ENCODE assay signal across 24 cellular contexts in the genomic region with DNA sequence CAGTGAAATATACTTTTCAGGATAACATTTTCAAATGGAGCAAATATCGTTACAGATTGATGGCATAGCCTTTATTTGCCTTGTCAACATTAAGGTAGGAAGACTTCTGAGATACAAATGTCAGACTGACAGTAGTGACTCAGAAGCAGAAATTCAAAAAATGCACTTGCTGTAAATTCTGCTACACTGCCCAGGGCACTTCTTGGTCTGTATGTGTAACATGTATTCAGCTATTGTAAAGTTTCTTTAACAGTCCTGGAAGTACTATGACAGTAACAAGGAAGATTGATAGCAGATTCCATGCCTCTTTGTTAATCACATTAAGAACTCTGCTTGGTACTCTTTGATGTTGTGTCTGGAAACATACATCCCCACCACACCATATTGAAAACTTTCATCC.
DNase-seq lines count a peak whose midpoint lies in the region; ATAC-seq and TF ChIP-seq lines count a peak whose summit lies in the region.
"Had no signal": no experiment of that assay in that cellular context is flagged by ENCODE, and none has a peak within 500 bp of the region (broad histone marks: within the 10 kb centered on the region; RNA-seq: fewer than 3 reads in every experiment).

No MANE protein-coding gene starts in this region.

- H3K27ac ChIP-seq in testis (no peak overlapping the region), GM23338 (ENCODE audit: low read depth) (no peak overlapping the region)
- H3K27ac ChIP-seq: BLaER1, prostate gland, skin epidermis, upper lobe of left lung had no signal

- H3K4me3 Mint-ChIP-seq in GM23338 = no peak overlapping the region
- H3K4me3 Mint-ChIP-seq: activated CD4-positive, alpha-beta memory T cell treated with anti-CD3 and anti-CD28 coated beads, Interleukin-2, amount 10 ng/mL, durations not matched to agents 7 days and 5 days; activated T-cell treated with anti-CD3 and anti-CD28 coated beads, Interleukin-2, amount 50 U/mL, for 24 hours; neural crest cell; stimulated activated naive CD8-positive, alpha-beta T cell treated with anti-CD3 and anti-CD28 coated beads, Interleukin-15, amount 100 ng/mL, for 72 hours had no signal

- H3K36me3 Mint-ChIP-seq in GM23338 (ENCODE audit: low read depth) = peaks cover 3% of the 10 kb centered on the region; the same call in 1 of the 3 replicates

- H3K9me2 ChIP-seq in Loucy (replicated peaks; ENCODE audit: low read depth, low read length) = no peaks in the 10 kb centered on the region
- no peaks in the 10 kb centered on the region for H3K9me2 ChIP-seq in GM23338 (ENCODE audit: insufficient read depth)

- no peaks in the 10 kb centered on the region for H4K20me1 ChIP-seq in Loucy (ENCODE audit: insufficient read depth, low read length, poor library complexity, severe bottlenecking)
- no peaks in the 10 kb centered on the region for H4K20me1 ChIP-seq in GM23338 (replicated peaks; ENCODE audit: insufficient read depth)
- H4K20me1 ChIP-seq: BLaER1 had no signal

- H2AFZ ChIP-seq in Loucy (ENCODE audit: low read length) = peak overlapping the region; percentile 22; the same call in 1 of the 2 replicates
- no peak overlapping the region for H2AFZ ChIP-seq in GM23338

- peaks cover 1% of the 10 kb centered on the region for H3K27me3 Mint-ChIP-seq in GM23338 (ENCODE audit: insufficient read depth, low read depth, poor library complexity)
- H3K27me3 Mint-ChIP-seq: activated CD4-positive, alpha-beta memory T cell treated with anti-CD3 and anti-CD28 coated beads, Interleukin-2, amount 10 ng/mL, durations not matched to agents 7 days and 5 days; activated T-cell treated with anti-CD3 and anti-CD28 coated beads, Interleukin-2, amount 50 U/mL, for 24 hours; stimulated activated naive CD8-positive, alpha-beta T cell treated with anti-CD3 and anti-CD28 coated beads, Interleukin-15, amount 100 ng/mL, for 72 hours had no signal

- H3K9me3 ChIP-seq in Loucy (ENCODE audit: insufficient read depth, low read depth, low read length) (no peaks in the 10 kb centered on the region), testis (no peaks in the 10 kb centered on the region)
- H3K9me3 ChIP-seq: BLaER1, prostate gland, upper lobe of left lung had no signal

- H3K27me3 ChIP-seq in Loucy (ENCODE audit: insufficient read depth, low read length, poor library complexity, severe bottlenecking) (no peaks in the 10 kb centered on the region), testis (no peaks in the 10 kb centered on the region), GM23338 (ENCODE audit: insufficient read depth) (no peaks in the 10 kb centered on the region)
- H3K27me3 ChIP-seq: BLaER1, upper lobe of left lung had no signal

- intact Hi-C loops in testis (cut with DNase I; ENCODE audit: low total_unique reads) = no loop called here

- H3K9me3 Mint-ChIP-seq in GM23338 = no peaks in the 10 kb centered on the region; the same call in 2 of the 3 replicates
- H3K9me3 Mint-ChIP-seq: activated CD4-positive, alpha-beta memory T cell treated with anti-CD3 and anti-CD28 coated beads, Interleukin-2, amount 10 ng/mL, durations not matched to agents 7 days and 5 days had no signal

- H3K4me1 ChIP-seq in Loucy (ENCODE audit: insufficient read depth, low read length, poor library complexity, severe bottlenecking) (peaks cover 9% of the 10 kb centered on the region), testis (no peaks in the 10 kb centered on the region), GM23338 (ENCODE audit: insufficient read depth) (peaks cover 7% of the 10 kb centered on the region)
- H3K4me1 ChIP-seq: prostate gland, upper lobe of left lung had no signal

- DNase-seq in AG10803 (ENCODE audit: low read depth) (peak; percentile 22), astrocyte of the hippocampus (ENCODE audit: low read depth, low spot score) (peak; percentile 11), kidney glomerular epithelial cell (lab: John Stamatoyannopoulos, UW) (peak; percentile 8), testis (no peak), GM23338 (ENCODE audit: low spot score) (no peak)
- DNase-seq in activated CD8-positive, alpha-beta memory T cell treated with anti-CD3 and anti-CD28 coated beads for 24 hours = no peak
- DNase-seq: activated CD4-positive, alpha-beta memory T cell treated with anti-CD3 and anti-CD28 coated beads, Interleukin-2, amount 10 ng/mL, durations not matched to agents 7 days and 5 days; activated naive CD4-positive, alpha-beta T cell treated with Interleukin-2 at 50 U/mL for 16 hours; activated T-cell treated with anti-CD3 and anti-CD28 coated beads, Interleukin-2, amount 50 U/mL, for 24 hours; aorta; kidney; NCI-H1048; NCI-H1930; NCI-H510A treated with DMSO at 0.1 percent for 48 hours; stimulated activated CD4-positive, alpha-beta T cell treated with anti-CD3 and anti-CD28 coated beads, Interleukin-2, amount 100 ng/mL, for 48 hours; stimulated activated naive CD8-positive, alpha-beta T cell treated with anti-CD3 and anti-CD28 coated beads, Interleukin-15, amount 100 ng/mL, for 72 hours; upper lobe of left lung had no signal

- no peaks in the 10 kb centered on the region for H3K36me3 ChIP-seq in Loucy (ENCODE audit: insufficient read depth, low read length)
- no peaks in the 10 kb centered on the region for H3K36me3 ChIP-seq in testis (ENCODE audit: low read depth, missing control alignments)
- H3K36me3 ChIP-seq in GM23338 (ENCODE audit: insufficient read depth) = no peaks in the 10 kb centered on the region
- H3K36me3 ChIP-seq: BLaER1, prostate gland, upper lobe of left lung had no signal

- TF ChIP-seq CTCF in AG10803 (conservative IDR thresholded peaks at IDR 0.05; ENCODE audit: low read length) = no peak
- no peak for TF ChIP-seq CTCF in Loucy (conservative IDR thresholded peaks at IDR 0.05; ENCODE audit: low read length)
- TF ChIP-seq CTCF in testis (IDR thresholded peaks at IDR 0.05) = no peak
- no peak for TF ChIP-seq CTCF in GM23338 (conservative IDR thresholded peaks at IDR 0.05; ENCODE audit: low read depth in 2 of 2)

- WGBS in testis, 2 donors = 64 to 75% methylated on average over 1 of the region's 1 CpG

- peaks cover 8% of the 10 kb centered on the region; the same call in 2 of the 3 replicates for H3K4me1 Mint-ChIP-seq in GM23338
- H3K4me1 Mint-ChIP-seq: activated CD4-positive, alpha-beta memory T cell treated with anti-CD3 and anti-CD28 coated beads, Interleukin-2, amount 10 ng/mL, durations not matched to agents 7 days and 5 days; stimulated activated naive CD8-positive, alpha-beta T cell treated with anti-CD3 and anti-CD28 coated beads, Interleukin-15, amount 100 ng/mL, for 72 hours had no signal

- TF ChIP-seq POLR2A in testis (IDR thresholded peaks at IDR 0.05) = no peak

- H3K4me2 ChIP-seq in Loucy (ENCODE audit: low read depth, low read length, poor library complexity, severe bottlenecking) = no peak overlapping the region
- no peak overlapping the region for H3K4me2 ChIP-seq in GM23338
- H3K4me2 ChIP-seq: BLaER1 had no signal

- H3K4me3 ChIP-seq in AG10803 (ENCODE audit: low read length) (no peak overlapping the region), Loucy (ENCODE audit: low read length, poor library complexity, severe bottlenecking) (no peak overlapping the region), testis (no peak overlapping the region), GM23338 (no peak overlapping the region)
- H3K4me3 ChIP-seq: BLaER1, K562, prostate gland, skin epidermis, upper lobe of left lung had no signal

- H3K9ac ChIP-seq in Loucy (ENCODE audit: low read depth, low read length, poor library complexity, severe bottlenecking) = no peak overlapping the region
- H3K9ac ChIP-seq: BLaER1 had no signal

- no peaks in the 10 kb centered on the region for H3K79me2 ChIP-seq in Loucy (ENCODE audit: insufficient read depth, low read length)
- no peaks in the 10 kb centered on the region for H3K79me2 ChIP-seq in GM23338 (replicated peaks; ENCODE audit: insufficient read depth)

- H3F3A ChIP-seq in Loucy (ENCODE audit: low read depth) (no peaks in the 10 kb centered on the region), GM23338 (replicated peaks; ENCODE audit: low read depth) (no peaks in the 10 kb centered on the region)

- ATAC-seq in HG02840 (IDR thresholded peaks at IDR 0.05; ENCODE audit: low FRiP score, unreplicated experiment) (no peak), GM23338 (no peak)
- ATAC-seq: K562; stimulated activated naive CD8-positive, alpha-beta T cell treated with anti-CD3 and anti-CD28 coated beads, Interleukin-15, amount 100 ng/mL, for 72 hours had no signal

- H3K27ac Mint-ChIP-seq in GM23338 = no peak overlapping the region
- H3K27ac Mint-ChIP-seq: activated CD4-positive, alpha-beta memory T cell treated with anti-CD3 and anti-CD28 coated beads, Interleukin-2, amount 10 ng/mL, durations not matched to agents 7 days and 5 days; activated T-cell treated with anti-CD3 and anti-CD28 coated beads, Interleukin-2, amount 50 U/mL, for 24 hours; stimulated activated naive CD8-positive, alpha-beta T cell treated with anti-CD3 and anti-CD28 coated beads, Interleukin-15, amount 100 ng/mL, for 72 hours had no signal

TF ChIP-seq in GM23338, 12 proteins besides CTCF, POLR2A, EP300 and RAD21 (continues in another document):
- TF ChIP-seq NANOG (IDR thresholded peaks at IDR 0.05; ENCODE audit: borderline replicate concordance) (no peak), EZH2 (IDR thresholded peaks at IDR 0.05; ENCODE audit: low read depth, unreplicated experiment) (no peak), ZNF114 (CRISPR knock-in tag; IDR thresholded peaks at IDR 0.05) (no peak), POLR2AphosphoS5 (IDR thresholded peaks at IDR 0.05; ENCODE audit: low read depth) (no peak)

Comparison
In these comparisons a context has a peak if more than half of its experiments do, and no peak if none do; other contexts are left out.
1. DNase-seq: peak in AG10803 (single experiment), astrocyte of the hippocampus (single experiment) and kidney glomerular epithelial cell (single experiment); none in testis (single experiment), activated CD8-positive, alpha-beta memory T cell treated with anti-CD3 and anti-CD28 coated beads for 24 hours (single experiment) and GM23338 (single experiment).